In genomic region chr1:56916630-56917029, GRCh38 we compare ENCODE assay signal across 19 cellular contexts. TPM values are rescaled to one million over a fixed set of nuclear protein-coding genes. Genes with fewer than 3 reads are reported as not detected.
DNase-seq lines count a peak whose midpoint lies in the region; ATAC-seq and TF ChIP-seq lines count a peak whose summit lies in the region.
"Had no signal": no experiment of that assay in that cellular context is flagged by ENCODE, and none has a peak within 500 bp of the region (broad histone marks: within the 10 kb centered on the region; RNA-seq: fewer than 3 reads in every experiment).

No MANE protein-coding gene starts in this region.

- H3K9me3 Mint-ChIP-seq in glutamatergic neuron (ENCODE audit: unreplicated experiment): peaks cover 2% of the 10 kb centered on the region
- H3K9me3 Mint-ChIP-seq in activated naive CD4-positive, alpha-beta T cell treated with anti-CD3 and anti-CD28 coated beads, Interleukin-2, amount 10 ng/mL, durations not matched to agents 7 days and 5 days: peaks cover 1% of the 10 kb centered on the region
- H3K9me3 Mint-ChIP-seq: CD4-positive, CD25-positive, alpha-beta regulatory T cell; CD8-positive, alpha-beta memory T cell had no signal

- WGBS in liver: 91% methylated on average over 3 of the region's 3 CpGs
- 82 to 90% (median 84%) methylated on average over 3 of the region's 3 CpGs for WGBS in heart left ventricle, 4 donors

- H3K27me3 Mint-ChIP-seq in glutamatergic neuron (ENCODE audit: unreplicated experiment): peaks cover 9% of the 10 kb centered on the region
- peaks cover 10% of the 10 kb centered on the region for H3K27me3 Mint-ChIP-seq in activated naive CD4-positive, alpha-beta T cell treated with anti-CD3 and anti-CD28 coated beads, Interleukin-2, amount 10 ng/mL, durations not matched to agents 7 days and 5 days
- H3K27me3 Mint-ChIP-seq: CD4-positive, CD25-positive, alpha-beta regulatory T cell had no signal

- H3K27me3 ChIP-seq in liver (ENCODE audit: control insufficient read depth in 4 of 4, insufficient read depth in 4 of 4, low read length in 3 of 4) (no peaks in the 10 kb centered on the region), heart left ventricle (no peaks in the 10 kb centered on the region)
- H3K27me3 ChIP-seq: BE2C, BLaER1 had no signal

- intact Hi-C loops in heart left ventricle (cut with DNase I): no loop called here

- TF ChIP-seq CTCF in glutamatergic neuron (IDR thresholded peaks at IDR 0.05; ENCODE audit: partially characterized antibody, unreplicated experiment): no peak
- no peak for TF ChIP-seq CTCF in liver (IDR thresholded peaks at IDR 0.05; ENCODE audit: low read depth, low read length, missing input control)
- no peak for TF ChIP-seq CTCF in heart left ventricle (IDR thresholded peaks at IDR 0.05)

- no peak for ATAC-seq in heart left ventricle

- H3K9me3 ChIP-seq in liver (ENCODE audit: control insufficient read depth in 4 of 4, low read length in 3 of 4) (no peaks in the 10 kb centered on the region), heart left ventricle (no peaks in the 10 kb centered on the region)
- H3K9me3 ChIP-seq: BE2C, BLaER1 had no signal

- H3K4me3 Mint-ChIP-seq in glutamatergic neuron (ENCODE audit: unreplicated experiment): peak overlapping the region; percentile 46
- no peak overlapping the region for H3K4me3 Mint-ChIP-seq in activated naive CD4-positive, alpha-beta T cell treated with anti-CD3 and anti-CD28 coated beads, Interleukin-2, amount 10 ng/mL, durations not matched to agents 7 days and 5 days
- H3K4me3 Mint-ChIP-seq: CD14-positive monocyte; CD4-positive, alpha-beta memory T cell; CD4-positive, CD25-positive, alpha-beta regulatory T cell; CD8-positive, alpha-beta memory T cell had no signal

- H3K4me1 Mint-ChIP-seq in glutamatergic neuron (ENCODE audit: low read depth, unreplicated experiment): peaks cover 25% of the 10 kb centered on the region
- no peaks in the 10 kb centered on the region for H3K4me1 Mint-ChIP-seq in activated naive CD4-positive, alpha-beta T cell treated with anti-CD3 and anti-CD28 coated beads, Interleukin-2, amount 10 ng/mL, durations not matched to agents 7 days and 5 days
- H3K4me1 Mint-ChIP-seq: CD14-positive monocyte; CD4-positive, alpha-beta memory T cell; CD4-positive, CD25-positive, alpha-beta regulatory T cell; CD8-positive, alpha-beta memory T cell had no signal

- H3K36me3 ChIP-seq in liver (ENCODE audit: control insufficient read depth in 4 of 4, insufficient read depth in 3 of 4, low read depth in 1 of 4, low read length in 3 of 4): peaks cover 0 to 2% (median under 1%) of the 10 kb centered on the region in 4 donors
- no peaks in the 10 kb centered on the region for H3K36me3 ChIP-seq in heart left ventricle
- H3K36me3 ChIP-seq: BE2C, BLaER1 had no signal

- H3K27ac Mint-ChIP-seq in glutamatergic neuron (ENCODE audit: unreplicated experiment): peak overlapping the region; percentile 17
- H3K27ac Mint-ChIP-seq in activated naive CD4-positive, alpha-beta T cell treated with anti-CD3 and anti-CD28 coated beads, Interleukin-2, amount 10 ng/mL, durations not matched to agents 7 days and 5 days: no peak overlapping the region
- H3K27ac Mint-ChIP-seq: CD14-positive monocyte; CD4-positive, alpha-beta memory T cell; CD4-positive, CD25-positive, alpha-beta regulatory T cell; CD8-positive, alpha-beta memory T cell had no signal

- peak; percentile 17 for DNase-seq in glutamatergic neuron
- peak; percentile 18 for DNase-seq in islet precursor cell
- no peak for DNase-seq in heart left ventricle
- DNase-seq in DMS53 (lab: John Stamatoyannopoulos, UW): no peak
- no peak for DNase-seq in activated naive CD4-positive, alpha-beta T cell treated with anti-CD3 and anti-CD28 coated beads, Interleukin-2, amount 10 ng/mL, durations not matched to agents 7 days and 5 days
- DNase-seq: 8988T; ACHN; BE2C; CD4-positive, alpha-beta memory T cell; CD4-positive, CD25-positive, alpha-beta regulatory T cell; CD8-positive, alpha-beta memory T cell; COR-L47; DMS153; DMS79 treated with DMSO at 0.1 percent for 48 hours; GF-D8 had no signal

- H3K36me3 Mint-ChIP-seq in glutamatergic neuron (ENCODE audit: unreplicated experiment): peaks cover 9% of the 10 kb centered on the region
- no peaks in the 10 kb centered on the region for H3K36me3 Mint-ChIP-seq in activated naive CD4-positive, alpha-beta T cell treated with anti-CD3 and anti-CD28 coated beads, Interleukin-2, amount 10 ng/mL, durations not matched to agents 7 days and 5 days
- H3K36me3 Mint-ChIP-seq: CD14-positive monocyte; CD4-positive, alpha-beta memory T cell; CD4-positive, CD25-positive, alpha-beta regulatory T cell; CD8-positive, alpha-beta memory T cell had no signal

- no peak for TF ChIP-seq POLR2A in heart left ventricle (IDR thresholded peaks at IDR 0.05)

- TF ChIP-seq RAD21 in liver (IDR thresholded peaks at IDR 0.05): no peak

- peaks cover 10 to 57% (median 25%) of the 10 kb centered on the region in 4 donors for H3K4me1 ChIP-seq in liver (ENCODE audit: control insufficient read depth in 4 of 4, insufficient read depth in 4 of 4, low read length in 3 of 4)
- H3K4me1 ChIP-seq in heart left ventricle: no peaks in the 10 kb centered on the region

- peak overlapping the region; percentile 91 to 95 for H3K27ac ChIP-seq in liver (ENCODE audit: low read depth in 1 of 2, low read length in 2 of 2)
- H3K27ac ChIP-seq in heart left ventricle: no peak overlapping the region
- H3K27ac ChIP-seq: BLaER1 had no signal

- CTCF ChIA-PET in activated naive CD4-positive, alpha-beta T cell treated with anti-CD3 and anti-CD28 coated beads, Interleukin-2, amount 10 ng/mL, durations not matched to agents 7 days and 5 days (lab: Charles Lee): no interaction called here

- H3K4me3 ChIP-seq in liver (ENCODE audit: low read depth in 1 of 3, low read length in 3 of 3) (no peak overlapping the region), heart left ventricle (no peak overlapping the region)
- H3K4me3 ChIP-seq: BLaER1 had no signal

- H3K9ac ChIP-seq in liver (ENCODE audit: low read depth in 1 of 2, low read length in 2 of 2): no peak overlapping the region
- H3K9ac ChIP-seq: BLaER1 had no signal

TF ChIP-seq in liver, 16 proteins besides CTCF, POLR2A, EP300 and RAD21:
- TF ChIP-seq JUND (IDR thresholded peaks at IDR 0.05) (no peak), RXRA (IDR thresholded peaks at IDR 0.05) (no peak), ZBTB33 (IDR thresholded peaks at IDR 0.05) (no peak), FOXA1 (IDR thresholded peaks at IDR 0.05) (no peak), REST (IDR thresholded peaks at IDR 0.05) (no peak), GABPA (IDR thresholded peaks at IDR 0.05 in 1 of 2, conservative IDR thresholded peaks at IDR 0.05 in 1 of 2) (no peak), MAX (IDR thresholded peaks at IDR 0.05) (no peak), FOXA2 (IDR thresholded peaks at IDR 0.05) (no peak), EGR1 (IDR thresholded peaks at IDR 0.05; ENCODE audit: low read depth in 2 of 2) (no peak), HNF4G (IDR thresholded peaks at IDR 0.05) (no peak), YY1 (IDR thresholded peaks at IDR 0.05) (no peak)

RNA-seq across cellular contexts. Expression of gene C8B, which starts 49.2 kb away (rescaled TPM):
- total RNA-seq in glutamatergic neuron (ENCODE audit: unreplicated experiment) (not detected), liver (100 to 1,000 TPM; 151 to 703 TPM), heart left ventricle (not detected)
- polyA plus RNA-seq in liver (100 to 1,000 TPM; 299 to 413 TPM), heart left ventricle (not detected)
- total RNA-seq: CD4-positive, alpha-beta memory T cell; CD8-positive, alpha-beta memory T cell had no signal
- polyA plus RNA-seq: AG04450; CD14-positive monocyte; CD4-positive, alpha-beta memory T cell; CD4-positive, CD25-positive, alpha-beta regulatory T cell; CD8-positive, alpha-beta memory T cell had no signal

Comparison
In these comparisons a context has a peak if more than half of its experiments do, and no peak if none do; other contexts are left out.
1. DNase-seq: peak in glutamatergic neuron (single experiment) and islet precursor cell (single experiment); none in heart left ventricle (0 of 5), DMS53 (single experiment) and activated naive CD4-positive, alpha-beta T cell treated with anti-CD3 and anti-CD28 coated beads, Interleukin-2, amount 10 ng/mL, durations not matched to agents 7 days and 5 days (single experiment).
2. H3K27ac ChIP-seq: peak in liver (2 of 2); none in heart left ventricle (0 of 12).
3. RNA of gene C8B, which starts 49.2 kb away (total RNA-seq): 151 to 703 TPM in liver; not detected in glutamatergic neuron (single experiment) and not detected in heart left ventricle; every median in the first group is over 100 times any median in the second.